ENCODE assay signal across 19 cellular contexts in genomic region chr16:88197481-88198456, GRCh38.
DNase-seq lines count a peak whose midpoint lies in the region; ATAC-seq and FAIRE-seq lines count a peak whose summit lies in the region.
"Had no signal": no experiment of that assay in that cellular context is flagged by ENCODE, and none has a peak within 500 bp of the region (broad histone marks: within the 10 kb centered on the region; RNA-seq: fewer than 3 reads in every experiment).

No MANE protein-coding gene starts in this region.

- no peaks in the 10 kb centered on the region for H3K4me1 Mint-ChIP-seq in activated CD8-positive, alpha-beta memory T cell treated with anti-CD3 and anti-CD28 coated beads, Interleukin-2, amount 10 ng/mL, durations not matched to agents 7 days and 5 days

- H3K9me3 Mint-ChIP-seq in activated CD8-positive, alpha-beta memory T cell treated with anti-CD3 and anti-CD28 coated beads, Interleukin-2, amount 10 ng/mL, durations not matched to agents 7 days and 5 days (ENCODE audit: low read depth), result peaks cover under 1% of the 10 kb centered on the region

- H3K4me3 Mint-ChIP-seq in activated CD8-positive, alpha-beta memory T cell treated with anti-CD3 and anti-CD28 coated beads, Interleukin-2, amount 10 ng/mL, durations not matched to agents 7 days and 5 days, result no peak overlapping the region
- H3K4me3 Mint-ChIP-seq: CD14-positive monocyte had no signal

- CTCF ChIA-PET in activated CD8-positive, alpha-beta memory T cell treated with anti-CD3 and anti-CD28 coated beads, Interleukin-2, amount 10 ng/mL, durations not matched to agents 7 days and 5 days (lab: Charles Lee), result interaction anchor here (1.3 kb wide), 1 partner anchor 240 kb away, joined by 5 read pairs; no protein-coding TSS in a partner anchor

- H3K36me3 Mint-ChIP-seq in activated CD8-positive, alpha-beta memory T cell treated with anti-CD3 and anti-CD28 coated beads, Interleukin-2, amount 10 ng/mL, durations not matched to agents 7 days and 5 days, result no peaks in the 10 kb centered on the region
- H3K36me3 Mint-ChIP-seq: CD14-positive monocyte had no signal

- H3K27me3 Mint-ChIP-seq in activated CD8-positive, alpha-beta memory T cell treated with anti-CD3 and anti-CD28 coated beads, Interleukin-2, amount 10 ng/mL, durations not matched to agents 7 days and 5 days, result no peaks in the 10 kb centered on the region

- no peak overlapping the region for H3K27ac Mint-ChIP-seq in activated CD8-positive, alpha-beta memory T cell treated with anti-CD3 and anti-CD28 coated beads, Interleukin-2, amount 10 ng/mL, durations not matched to agents 7 days and 5 days
- H3K27ac Mint-ChIP-seq: CD14-positive monocyte had no signal

- ATAC-seq in activated CD8-positive, alpha-beta memory T cell treated with anti-CD3 and anti-CD28 coated beads, Interleukin-2, amount 10 ng/mL, durations not matched to agents 7 days and 5 days, result no peak
- ATAC-seq: GM12878, PC-3 had no signal

- FAIRE-seq in urothelium cell line (lab: Jason Lieb, UNC), result peak; percentile 62
- FAIRE-seq: GM12878, GM18507 had no signal

- peak; percentile 40 for DNase-seq in activated CD8-positive, alpha-beta memory T cell treated with anti-CD3 and anti-CD28 coated beads for 24 hours
- DNase-seq in activated CD8-positive, alpha-beta memory T cell treated with anti-CD3 and anti-CD28 coated beads, Interleukin-2, amount 10 ng/mL, durations not matched to agents 7 days and 5 days, result no peak
- DNase-seq in NCI-H345 treated with DMSO at 0.1 percent for 48 hours (lab: John Stamatoyannopoulos, UW; ENCODE audit: unreplicated experiment) (peak; percentile 5), mesenteric fat pad (ENCODE audit: low spot score) (peak; percentile 81), urothelium cell line (ENCODE audit: low spot score) (no peak), NCI-H2196 treated with DMSO at 0.1 percent for 48 hours (lab: John Stamatoyannopoulos, UW; ENCODE audit: unreplicated experiment) (no peak), NCI-H82 (lab: John Stamatoyannopoulos, UW) (no peak), medulla oblongata (ENCODE audit: extremely low spot score) (no peak)
- DNase-seq: 8988T; Caco-2; DMS53; HCEC 1CT; NCI-H1048; NCI-H1694 treated with DMSO at 0.1 percent for 48 hours; NK-92 treated with Interleukin-12 subunit alpha and Interleukin-12 subunit beta, amount 100 ng/mL, for 24 hours; PC-3 had no signal

Comparison
In these comparisons a context has a peak if more than half of its experiments do, and no peak if none do; other contexts are left out.
1. DNase-seq: peak in activated CD8-positive, alpha-beta memory T cell treated with anti-CD3 and anti-CD28 coated beads for 24 hours (single experiment), NCI-H345 treated with DMSO at 0.1 percent for 48 hours (single experiment) and mesenteric fat pad (single experiment); none in activated CD8-positive, alpha-beta memory T cell treated with anti-CD3 and anti-CD28 coated beads, Interleukin-2, amount 10 ng/mL, durations not matched to agents 7 days and 5 days (single experiment), urothelium cell line (single experiment), NCI-H2196 treated with DMSO at 0.1 percent for 48 hours (single experiment), NCI-H82 (single experiment) and medulla oblongata (single experiment).